ENCODE assay signal across 8 cellular contexts in genomic region chr9:95316794-95317118, GRCh38. TPM values are rescaled to one million over a fixed set of nuclear protein-coding genes. Genes with fewer than 3 reads are reported as not detected.
DNase-seq lines count a peak whose midpoint lies in the region; ATAC-seq, FAIRE-seq and TF ChIP-seq lines count a peak whose summit lies in the region.

No MANE protein-coding gene starts in this region.

- peak overlapping the region; percentile 100 for H3K4me3 ChIP-seq in upper lobe of right lung

- peak; percentile 28 to 40 for DNase-seq in AML-193 (lab: John Stamatoyannopoulos, UW)
- DNase-seq in GM12891 (ENCODE audit: insufficient read length, low spot score), result peak; percentile 49
- DNase-seq in NCI-H1092 (lab: John Stamatoyannopoulos, UW), result peak; percentile 88
- DNase-seq in SW480 (ENCODE audit: low spot score), result peak; percentile 87
- DNase-seq in effector memory CD8-positive, alpha-beta T cell, result no peak
- no peak for DNase-seq in memory B cell (ENCODE audit: low spot score in 2 of 2)
- peak; percentile 87 for DNase-seq in upper lobe of right lung

- peaks cover 7 to 11% of the 10 kb centered on the region in 2 donors for H3K4me1 Mint-ChIP-seq in effector memory CD8-positive, alpha-beta T cell (ENCODE audit: low read depth in 2 of 2)
- H3K4me1 Mint-ChIP-seq in memory B cell, result peaks cover 6% of the 10 kb centered on the region

- no peaks in the 10 kb centered on the region for H3K9me3 ChIP-seq in upper lobe of right lung

- no peaks in the 10 kb centered on the region for H3K36me3 ChIP-seq in upper lobe of right lung

- intact Hi-C loops in upper lobe of right lung (cut with DNase I), result no loop called here

- no peaks in the 10 kb centered on the region for H3K36me3 Mint-ChIP-seq in effector memory CD8-positive, alpha-beta T cell (ENCODE audit: insufficient read depth)
- no peaks in the 10 kb centered on the region for H3K36me3 Mint-ChIP-seq in memory B cell

- H3K9me3 Mint-ChIP-seq in effector memory CD8-positive, alpha-beta T cell, result no peaks in the 10 kb centered on the region
- no peaks in the 10 kb centered on the region for H3K9me3 Mint-ChIP-seq in memory B cell

- peak overlapping the region; percentile 77 to 87 for H3K27ac Mint-ChIP-seq in effector memory CD8-positive, alpha-beta T cell
- H3K27ac Mint-ChIP-seq in memory B cell, result peak overlapping the region; percentile 94

- H3K4me3 Mint-ChIP-seq in effector memory CD8-positive, alpha-beta T cell, result peak overlapping the region; percentile 91 to 95
- peak overlapping the region; percentile 94 for H3K4me3 Mint-ChIP-seq in memory B cell

- no peaks in the 10 kb centered on the region for H3K27me3 ChIP-seq in upper lobe of right lung

- TF ChIP-seq CTCF in upper lobe of right lung (IDR thresholded peaks at IDR 0.05), result no peak

- peaks cover 9% of the 10 kb centered on the region for H3K4me1 ChIP-seq in upper lobe of right lung

- ATAC-seq in HG02763 (IDR thresholded peaks at IDR 0.05; ENCODE audit: unreplicated experiment), result peak; percentile 41
- ATAC-seq in effector memory CD8-positive, alpha-beta T cell (replicated peaks), result peak; percentile 29
- peak; percentile 26 for ATAC-seq in memory B cell (ENCODE audit: low read depth)
- peak; percentile 76 for ATAC-seq in upper lobe of right lung

- peak; percentile 16 for FAIRE-seq in GM12891 (lab: Jason Lieb, UNC)

- H3K27me3 Mint-ChIP-seq in effector memory CD8-positive, alpha-beta T cell, result no peaks in the 10 kb centered on the region
- peaks cover 3% of the 10 kb centered on the region for H3K27me3 Mint-ChIP-seq in memory B cell

- H3K27ac ChIP-seq in upper lobe of right lung, result peak overlapping the region; percentile 95

- TF ChIP-seq POLR2A in GM12891 (IDR thresholded peaks at IDR 0.05; ENCODE audit: low read depth, low read length), result no peak

TF ChIP-seq in GM12891, 5 proteins besides CTCF, POLR2A, EP300 and RAD21:
- no peak for TF ChIP-seq SPI1 (IDR thresholded peaks at IDR 0.05; ENCODE audit: low read depth, low read length)
- no peak for TF ChIP-seq TAF1 (IDR thresholded peaks at IDR 0.05; ENCODE audit: low read depth, low read length)
- no peak for TF ChIP-seq PAX5 (IDR thresholded peaks at IDR 0.05; ENCODE audit: insufficient read depth, low read length, severe bottlenecking)
- no peak for TF ChIP-seq POLR2AphosphoS5 (IDR thresholded peaks at IDR 0.05; ENCODE audit: low read depth, low read length)
- no peak for TF ChIP-seq POU2F2 (IDR thresholded peaks at IDR 0.05; ENCODE audit: low read depth, low read length)

RNA-seq across cellular contexts. Expression of gene FANCC, which starts 0.8 kb away (rescaled TPM):
- polyA plus RNA-seq in GM12891 (2012; ENCODE audit: low read depth, missing spikeins), result 4.3 TPM
- total RNA-seq in upper lobe of right lung, result 13.5 TPM

Comparison
In these comparisons a context has a peak if more than half of its experiments do, and no peak if none do; other contexts are left out.
1. DNase-seq: peak in AML-193 (2 of 2), GM12891 (single experiment), NCI-H1092 (single experiment), SW480 (single experiment) and upper lobe of right lung (single experiment); none in effector memory CD8-positive, alpha-beta T cell (0 of 3) and memory B cell (0 of 2).
2. ATAC-seq: peak in every context shown above with its lines; median percentile 76 in upper lobe of right lung; 41 in HG02763; 29 in effector memory CD8-positive, alpha-beta T cell; 26 in memory B cell.